Comparison of ENCODE assay signal across 11 cellular contexts in genomic region chr6:39088331-39088730, GRCh38. TPM values are rescaled to one million over a fixed set of nuclear protein-coding genes. Genes with fewer than 3 reads are reported as not detected.
DNase-seq lines count a peak whose midpoint lies in the region; ATAC-seq and TF ChIP-seq lines count a peak whose summit lies in the region.
"Had no signal": no experiment of that assay in that cellular context is flagged by ENCODE, and none has a peak within 500 bp of the region (broad histone marks: within the 10 kb centered on the region; RNA-seq: fewer than 3 reads in every experiment).

No MANE protein-coding gene starts in this region.

- peaks cover 57% of the 10 kb centered on the region for H3K27me3 Mint-ChIP-seq in neural crest cell (ENCODE audit: low read depth)
- peaks cover 26 to 36% of the 10 kb centered on the region in 2 donors for H3K27me3 Mint-ChIP-seq in CD4-positive, alpha-beta memory T cell

- H3K27ac Mint-ChIP-seq in neural crest cell (ENCODE audit: unreplicated experiment), result no peak overlapping the region
- no peak overlapping the region for H3K27ac Mint-ChIP-seq in CD4-positive, alpha-beta memory T cell
- H3K27ac Mint-ChIP-seq: naive thymus-derived CD8-positive, alpha-beta T cell had no signal

- no peak overlapping the region for H3K9ac ChIP-seq in fibroblast of lung (ENCODE audit: insufficient read depth, low read length)

- ATAC-seq in HG03095 (IDR thresholded peaks at IDR 0.05; ENCODE audit: unreplicated experiment), result no peak

- H3K27me3 ChIP-seq in fibroblast of lung (ENCODE audit: control insufficient read depth, insufficient read depth, low read length), result peaks cover 5% of the 10 kb centered on the region
- no peaks in the 10 kb centered on the region for H3K27me3 ChIP-seq in CD4-positive, alpha-beta memory T cell (ENCODE audit: insufficient read depth, low read length)

- no peaks in the 10 kb centered on the region for H3K9me3 Mint-ChIP-seq in neural crest cell
- H3K9me3 Mint-ChIP-seq in CD4-positive, alpha-beta memory T cell, result no peaks in the 10 kb centered on the region
- H3K9me3 Mint-ChIP-seq: naive thymus-derived CD8-positive, alpha-beta T cell had no signal

- H3K4me3 Mint-ChIP-seq in neural crest cell, result no peak overlapping the region
- no peak overlapping the region for H3K4me3 Mint-ChIP-seq in CD4-positive, alpha-beta memory T cell
- H3K4me3 Mint-ChIP-seq: naive thymus-derived CD8-positive, alpha-beta T cell had no signal

- intact Hi-C loops in OCI-LY7 (cut with micrococcal nuclease; ENCODE audit: unreplicated experiment), result no loop called here
- intact Hi-C loops in CD4-positive, alpha-beta memory T cell (cut with micrococcal nuclease), result no loop called here

- H3K4me1 ChIP-seq in OCI-LY7 (ENCODE audit: insufficient read depth, low read length, poor library complexity, severe bottlenecking) (no peaks in the 10 kb centered on the region), fibroblast of lung (ENCODE audit: control insufficient read depth, extremely low read depth, insufficient read depth, low read length) (no peaks in the 10 kb centered on the region)
- H3K4me1 ChIP-seq in CD4-positive, alpha-beta memory T cell (ENCODE audit: insufficient read depth, low read length), result no peaks in the 10 kb centered on the region

- H4K20me1 ChIP-seq in OCI-LY7 (ENCODE audit: insufficient read depth, low read length), result no peaks in the 10 kb centered on the region
- no peaks in the 10 kb centered on the region for H4K20me1 ChIP-seq in fibroblast of lung (ENCODE audit: control insufficient read depth, extremely low read depth, insufficient read depth, low read length)

- H3K36me3 ChIP-seq in OCI-LY7 (ENCODE audit: insufficient read depth, low read length) (no peaks in the 10 kb centered on the region), fibroblast of lung (ENCODE audit: control insufficient read depth, insufficient read depth, low read length) (no peaks in the 10 kb centered on the region)
- H3K36me3 ChIP-seq in CD4-positive, alpha-beta memory T cell (ENCODE audit: insufficient read depth, low read length), result no peaks in the 10 kb centered on the region

- no peak overlapping the region for H2AFZ ChIP-seq in OCI-LY7 (ENCODE audit: low read length)
- no peak overlapping the region for H2AFZ ChIP-seq in fibroblast of lung (ENCODE audit: low read length)

- H3K4me3 ChIP-seq in OCI-LY7 (ENCODE audit: low read depth, low read length, poor library complexity, severe bottlenecking), result no peak overlapping the region
- H3K4me3 ChIP-seq in fibroblast of lung (replicated peaks in 1 of 4; ENCODE audit: control extremely low read depth in 1 of 4, insufficient read depth in 1 of 4, low read depth in 3 of 4, low read length in 4 of 4), result no peak overlapping the region
- H3K4me3 ChIP-seq in CD4-positive, alpha-beta memory T cell (ENCODE audit: low read length in 2 of 2), result no peak overlapping the region

- H3K9me3 ChIP-seq in OCI-LY7 (ENCODE audit: low read length) (no peaks in the 10 kb centered on the region), fibroblast of lung (ENCODE audit: control insufficient read depth, insufficient read depth, low read depth, low read length) (no peaks in the 10 kb centered on the region)
- H3K9me3 ChIP-seq in CD4-positive, alpha-beta memory T cell (ENCODE audit: control insufficient read depth in 1 of 2, low read length in 2 of 2), result no peaks in the 10 kb centered on the region

- CTCF ChIA-PET in OCI-LY7 (lab: Charles Lee; ENCODE audit: unreplicated experiment), result no interaction called here
- CTCF ChIA-PET in CD4-positive, alpha-beta memory T cell (lab: Charles Lee; ENCODE audit: partially characterized antibody), result interaction anchor here (1.4 to 3.1 kb wide), 2 partner anchors 215 to 216 kb away, joined by 4 to 10 read pairs; no protein-coding TSS in a partner anchor

- H3K9me2 ChIP-seq in OCI-LY7 (ENCODE audit: insufficient read depth, low read length), result no peaks in the 10 kb centered on the region

- H3K4me2 ChIP-seq in OCI-LY7 (ENCODE audit: low read length), result no peak overlapping the region
- no peak overlapping the region for H3K4me2 ChIP-seq in fibroblast of lung (ENCODE audit: extremely low read depth, insufficient read depth, low read length)

- BruUV-seq in OCI-LY7 (replicated peaks; lab: Mats Ljungman, UMichigan), result no TSS peak

- no peaks in the 10 kb centered on the region for H3K36me3 Mint-ChIP-seq in neural crest cell (ENCODE audit: low read depth)
- no peaks in the 10 kb centered on the region for H3K36me3 Mint-ChIP-seq in CD4-positive, alpha-beta memory T cell

- H3K79me2 ChIP-seq in OCI-LY7 (ENCODE audit: insufficient read depth, low read depth, low read length) (no peaks in the 10 kb centered on the region), fibroblast of lung (ENCODE audit: control insufficient read depth, insufficient read depth, low read length) (no peaks in the 10 kb centered on the region)

- peaks cover 11% of the 10 kb centered on the region for H3K4me1 Mint-ChIP-seq in neural crest cell
- H3K4me1 Mint-ChIP-seq in CD4-positive, alpha-beta memory T cell, result peaks cover 1 to 10% (median 5%) of the 10 kb centered on the region in 4 donors

- peak; percentile 37 for DNase-seq in SIG-M5 treated with dmso at 0.1 percent for 504 hours (lab: John Stamatoyannopoulos, UW; ENCODE audit: unreplicated experiment)
- no peak for DNase-seq in SIG-M5 (lab: John Stamatoyannopoulos, UW)
- DNase-seq in OCI-LY7 (ENCODE audit: low spot score), result peak; percentile 14
- DNase-seq in fibroblast of lung (ENCODE audit: low read depth in 2 of 2), result peak; percentile 54 to 83
- peak; percentile 33 for DNase-seq in neural crest cell (ENCODE audit: low read depth, low spot score)
- DNase-seq in cortex of kidney (lab: John Stamatoyannopoulos, UW), result no peak
- DNase-seq in CD4-positive, alpha-beta memory T cell, result no peak

- H3K27ac ChIP-seq in OCI-LY7 (ENCODE audit: low read depth, low read length, poor library complexity, severe bottlenecking) (no peak overlapping the region), fibroblast of lung (ENCODE audit: insufficient read depth, low read length) (no peak overlapping the region)
- no peak overlapping the region for H3K27ac ChIP-seq in CD4-positive, alpha-beta memory T cell (ENCODE audit: low read depth, low read length)
- H3K27ac ChIP-seq: C4-2B had no signal

- POLR2A ChIA-PET in OCI-LY7 (lab: Charles Lee), result interaction anchor here (1.0 kb wide), 1 partner anchor 23 kb away, joined by 3 read pairs; no protein-coding TSS in a partner anchor
- POLR2A ChIA-PET in CD4-positive, alpha-beta memory T cell (lab: Charles Lee; ENCODE audit: partially characterized antibody), result no interaction called here

- TF ChIP-seq CTCF in OCI-LY7 (conservative IDR thresholded peaks at IDR 0.05; ENCODE audit: low read length) (no peak), fibroblast of lung (conservative IDR thresholded peaks at IDR 0.05 in 1 of 2, IDR thresholded peaks at IDR 0.05 in 1 of 2; ENCODE audit: low read depth in 1 of 2, low read length in 2 of 2) (peak; percentile 76 to 87), neural crest cell (conservative IDR thresholded peaks at IDR 0.05) (peak; percentile 60)

RNA-seq across cellular contexts. Expression of gene SAYSD1, which starts 26.7 kb away (rescaled TPM):
- total RNA-seq in OCI-LY7 (2014; rRNA removed; shearing (Covaris generic)), result 14.1 and 15.6 TPM in 2 replicates
- 10.7 and 11.7 TPM in 2 replicates for total RNA-seq in OCI-LY7 (2022)
- 13.9 and 17.2 TPM in 2 replicates for total RNA-seq in fibroblast of lung
- 11.3 and 11.9 TPM in 2 replicates for polyA plus RNA-seq in fibroblast of lung
- polyA plus RNA-seq in fibroblast of lung (2012), result 7.0 and 7.2 TPM in 2 replicates
- 1.3 and 3.2 TPM in 2 replicates for polyA minus RNA-seq in fibroblast of lung (ENCODE audit: low replicate concordance)
- 13.4 and 13.5 TPM in 2 replicates for total RNA-seq in neural crest cell
- 10 to 100 TPM; 21.6 to 22.4 TPM for total RNA-seq in CD4-positive, alpha-beta memory T cell
- polyA plus RNA-seq in CD4-positive, alpha-beta memory T cell, result 10 to 100 TPM; 14.0 to 20.2 TPM

RNA-seq across cellular contexts. Expression of gene GLP1R, which starts 39.8 kb away (rescaled TPM):
- not detected in 2 replicates for total RNA-seq in OCI-LY7 (2014; rRNA removed; shearing (Covaris generic))
- total RNA-seq in OCI-LY7 (2022) (not detected in 2 replicates), fibroblast of lung (not detected in 2 replicates), neural crest cell (0.65 and 0.89 TPM in 2 replicates)
- polyA plus RNA-seq in fibroblast of lung, result not detected in 2 replicates
- polyA plus RNA-seq in fibroblast of lung (2012), result not detected in 2 replicates
- not detected in 2 replicates for polyA minus RNA-seq in fibroblast of lung (ENCODE audit: low replicate concordance)
- total RNA-seq in CD4-positive, alpha-beta memory T cell, result not detected
- polyA plus RNA-seq in CD4-positive, alpha-beta memory T cell, result not detected
- total RNA-seq: naive thymus-derived CD8-positive, alpha-beta T cell; T-helper 1 cell treated with Interleukin-12 subunit alpha and Interleukin-12 subunit beta and Interleukin-4 antibody, amounts not matched to agents 30 ng/mL and 1 ng/mL, for 36 hours had no signal
- polyA plus RNA-seq: naive thymus-derived CD8-positive, alpha-beta T cell had no signal

Comparison
In these comparisons a context has a peak if more than half of its experiments do, and no peak if none do; other contexts are left out.
1. DNase-seq: peak in SIG-M5 treated with dmso at 0.1 percent for 504 hours (single experiment), OCI-LY7 (single experiment), fibroblast of lung (2 of 2) and neural crest cell (single experiment); none in SIG-M5 (single experiment), cortex of kidney (single experiment) and CD4-positive, alpha-beta memory T cell (0 of 5).